17 cellular contexts compared by ENCODE assay signal in the genomic region with DNA sequence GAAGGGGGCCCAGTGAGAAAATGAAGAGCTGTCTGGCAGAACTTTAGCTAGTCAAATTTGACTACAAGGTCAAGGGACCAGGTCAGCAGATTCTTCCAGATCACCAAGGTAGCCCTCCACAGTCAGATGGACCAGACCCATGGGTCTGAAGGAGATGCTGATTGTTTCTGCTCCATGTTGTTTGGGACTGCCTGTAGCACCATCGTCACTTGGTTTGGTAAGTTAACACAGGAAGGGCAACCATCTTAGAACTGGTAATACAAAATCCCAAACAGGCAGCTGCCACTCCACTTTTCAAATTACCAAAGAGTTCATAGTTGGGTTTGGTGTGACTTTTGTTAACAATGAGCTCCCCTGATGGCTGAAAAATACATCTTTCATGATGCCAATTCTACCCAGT. TPM values are rescaled to one million over a fixed set of nuclear protein-coding genes. Genes with fewer than 3 reads are reported as not detected.
DNase-seq lines count a peak whose midpoint lies in the region; FAIRE-seq and TF ChIP-seq lines count a peak whose summit lies in the region.
"Had no signal": no experiment of that assay in that cellular context is flagged by ENCODE, and none has a peak within 500 bp of the region (broad histone marks: within the 10 kb centered on the region; RNA-seq: fewer than 3 reads in every experiment).

No MANE protein-coding gene starts in this region.

- H3K36me3 Mint-ChIP-seq in T-helper 2 cell treated with Interferon-gamma antibody and Interleukin-4, amounts not matched to agents 5 μg/mL and 100 μg/mL, for 36 hours (ENCODE audit: low read depth), result peaks cover 85% of the 10 kb centered on the region
- no peaks in the 10 kb centered on the region for H3K36me3 Mint-ChIP-seq in Calu3 (ENCODE audit: insufficient read depth, unreplicated experiment)

- H4K20me1 ChIP-seq in OCI-LY7 (ENCODE audit: insufficient read depth, low read length), result peaks cover 33% of the 10 kb centered on the region

- H3K4me3 ChIP-seq in OCI-LY7 (ENCODE audit: low read depth, low read length, poor library complexity, severe bottlenecking) (peak overlapping the region; percentile 83), spleen (no peak overlapping the region)
- H3K4me3 ChIP-seq in effector memory CD4-positive, alpha-beta T cell (ENCODE audit: insufficient read depth, low read depth, low read length, poor library complexity, severe bottlenecking), result peak overlapping the region; percentile 100

- H3K4me1 Mint-ChIP-seq in T-helper 2 cell treated with Interferon-gamma antibody and Interleukin-4, amounts not matched to agents 5 μg/mL and 100 μg/mL, for 36 hours (ENCODE audit: low read depth), result peaks cover 88% of the 10 kb centered on the region
- peaks cover 10% of the 10 kb centered on the region for H3K4me1 Mint-ChIP-seq in Calu3 (ENCODE audit: low read depth, unreplicated experiment)

- no peak for DNase-seq in T-helper 2 cell treated with Interferon-gamma antibody and Interleukin-4, amounts not matched to agents 5 μg/mL and 100 μg/mL, for 36 hours (ENCODE audit: low spot score)
- DNase-seq in T-helper 2 cell (no peak), OCI-LY7 (ENCODE audit: low spot score) (no peak), spleen (no peak), RCC 7860 (ENCODE audit: low spot score) (no peak), Calu3 (no peak), putamen (ENCODE audit: low spot score) (no peak)
- no peak for DNase-seq in effector memory CD4-positive, alpha-beta T cell
- DNase-seq: 8988T; activated CD8-positive, alpha-beta memory T cell treated with anti-CD3 and anti-CD28 coated beads, Interleukin-2, amount 50 U/mL, for 4 hours; anterior cingulate cortex; glutamatergic neuron; NCI-H2171 treated with DMSO at 0.1 percent for 48 hours; occipital lobe had no signal

- TF ChIP-seq POLR2A in spleen (IDR thresholded peaks at IDR 0.05), result no peak

- no TSS peak for BruUV-seq in OCI-LY7 (replicated peaks; lab: Mats Ljungman, UMichigan)
- no TSS peak for BruUV-seq in Calu3 (replicated peaks; lab: Mats Ljungman, UMichigan)

- H3K9me3 ChIP-seq in OCI-LY7 (ENCODE audit: low read length) (no peaks in the 10 kb centered on the region), spleen (no peaks in the 10 kb centered on the region)
- no peaks in the 10 kb centered on the region for H3K9me3 ChIP-seq in effector memory CD4-positive, alpha-beta T cell (ENCODE audit: control insufficient read depth, low read length)

- H3K9me3 Mint-ChIP-seq in T-helper 2 cell treated with Interferon-gamma antibody and Interleukin-4, amounts not matched to agents 5 μg/mL and 100 μg/mL, for 36 hours, result no peaks in the 10 kb centered on the region
- H3K9me3 Mint-ChIP-seq in Calu3 (ENCODE audit: low read depth, unreplicated experiment), result no peaks in the 10 kb centered on the region
- H3K9me3 Mint-ChIP-seq: CD14-positive monocyte had no signal

- WGBS in spleen, 5 donors, result 70 to 85% (median 74%) methylated on average over 1 of the region's 1 CpG

- no peak for TF ChIP-seq CTCF in OCI-LY7 (conservative IDR thresholded peaks at IDR 0.05; ENCODE audit: low read length)
- TF ChIP-seq CTCF in spleen (IDR thresholded peaks at IDR 0.05 in 8 of 11, conservative IDR thresholded peaks at IDR 0.05 in 3 of 11), result no peak
- no peak for TF ChIP-seq CTCF in Calu3 (IDR thresholded peaks at IDR 0.05; ENCODE audit: unreplicated experiment)

- H3K9me2 ChIP-seq in OCI-LY7 (ENCODE audit: insufficient read depth, low read length), result no peaks in the 10 kb centered on the region

- peaks cover 99% of the 10 kb centered on the region for H3K4me1 ChIP-seq in OCI-LY7 (ENCODE audit: insufficient read depth, low read length, poor library complexity, severe bottlenecking)
- H3K4me1 ChIP-seq in effector memory CD4-positive, alpha-beta T cell (ENCODE audit: control insufficient read depth, insufficient read depth, low read length, poor library complexity, severe bottlenecking), result peaks cover 53% of the 10 kb centered on the region
- H3K4me1 ChIP-seq in spleen, result peaks cover 68 to 100% (median 100%) of the 10 kb centered on the region in 6 donors

- peak overlapping the region; percentile 81 for H3K4me3 Mint-ChIP-seq in T-helper 2 cell treated with Interferon-gamma antibody and Interleukin-4, amounts not matched to agents 5 μg/mL and 100 μg/mL, for 36 hours
- no peak overlapping the region for H3K4me3 Mint-ChIP-seq in Calu3 (ENCODE audit: low read depth, unreplicated experiment)
- H3K4me3 Mint-ChIP-seq: CD14-positive monocyte had no signal

- intact Hi-C loops in OCI-LY7 (cut with micrococcal nuclease; ENCODE audit: unreplicated experiment), result loop anchor here (10.0 kb wide), 1 partner anchor 205 kb away; no protein-coding TSS in a partner anchor
- intact Hi-C loops in spleen (cut with DNase I; ENCODE audit: low total_unique reads), result loop anchor here (5.0 to 10.0 kb wide), 2 partner anchors 75 to 97 kb away; no protein-coding TSS in a partner anchor
- intact Hi-C loops in Calu3 (cut with micrococcal nuclease; ENCODE audit: unreplicated experiment), result no loop called here

- CTCF ChIA-PET in OCI-LY7 (lab: Charles Lee; ENCODE audit: unreplicated experiment), result interaction anchor here (0.6 to 1.2 kb wide), 2 partner anchors 15 to 74 kb away, joined by 3 to 4 read pairs; no protein-coding TSS in a partner anchor
- CTCF ChIA-PET in Calu3 (lab: Charles Lee), result interaction anchor here (1.3 kb wide), 1 partner anchor 10 kb away, joined by 3 read pairs; no protein-coding TSS in a partner anchor

- H2AFZ ChIP-seq in OCI-LY7 (ENCODE audit: low read length), result no peak overlapping the region

- H3K27ac ChIP-seq in OCI-LY7 (ENCODE audit: low read depth, low read length, poor library complexity, severe bottlenecking) (no peak overlapping the region), spleen (peak overlapping the region in 7 of 8 donors; percentile 5 to 97 (median 59))
- H3K27ac ChIP-seq in effector memory CD4-positive, alpha-beta T cell (ENCODE audit: insufficient read depth, low read length, poor library complexity, severe bottlenecking), result peak overlapping the region; percentile 93
- H3K27ac ChIP-seq: epithelial cell of prostate had no signal

- FAIRE-seq in RCC 7860 (lab: Jason Lieb, UNC), result no peak
- FAIRE-seq: islet of Langerhans had no signal

- peaks cover 100% of the 10 kb centered on the region for H3K36me3 ChIP-seq in OCI-LY7 (ENCODE audit: insufficient read depth, low read length)
- peaks cover 40% of the 10 kb centered on the region for H3K36me3 ChIP-seq in effector memory CD4-positive, alpha-beta T cell (ENCODE audit: control insufficient read depth, insufficient read depth, low read length)
- peaks cover 0 to 74% (median 7%) of the 10 kb centered on the region in 6 donors for H3K36me3 ChIP-seq in spleen

- H3K27me3 Mint-ChIP-seq in T-helper 2 cell treated with Interferon-gamma antibody and Interleukin-4, amounts not matched to agents 5 μg/mL and 100 μg/mL, for 36 hours (ENCODE audit: low read depth), result no peaks in the 10 kb centered on the region
- no peaks in the 10 kb centered on the region for H3K27me3 Mint-ChIP-seq in Calu3 (ENCODE audit: unreplicated experiment)

- H3K27ac Mint-ChIP-seq in T-helper 2 cell treated with Interferon-gamma antibody and Interleukin-4, amounts not matched to agents 5 μg/mL and 100 μg/mL, for 36 hours, result peak overlapping the region; percentile 57
- H3K27ac Mint-ChIP-seq in Calu3 (ENCODE audit: unreplicated experiment), result no peak overlapping the region

- POLR2A ChIA-PET in OCI-LY7 (lab: Charles Lee), result interaction anchor here (0.7 to 3.7 kb wide), 9 partner anchors 10 to 153 kb away, joined by 3 to 20 read pairs (median 4); a partner anchor contains a TSS

- peaks cover 100% of the 10 kb centered on the region for H3K79me2 ChIP-seq in OCI-LY7 (ENCODE audit: insufficient read depth, low read depth, low read length)

- no peaks in the 10 kb centered on the region for H3K27me3 ChIP-seq in effector memory CD4-positive, alpha-beta T cell (replicated peaks; ENCODE audit: control insufficient read depth, insufficient read depth, low read length, poor library complexity, severe bottlenecking)
- H3K27me3 ChIP-seq in spleen (replicated peaks in 1 of 7), result no peaks in the 10 kb centered on the region

- H3K4me2 ChIP-seq in OCI-LY7 (ENCODE audit: low read length), result peak overlapping the region; percentile 85

RNA-seq across cellular contexts. Expression of a gene that starts 9.0 kb away (rescaled TPM):
- 17.8 and 20.5 TPM in 2 replicates for total RNA-seq in OCI-LY7 (2014; rRNA removed; shearing (Covaris generic))
- 33.3 and 33.4 TPM in 2 replicates for total RNA-seq in OCI-LY7 (2022)
- total RNA-seq in spleen, result 10 to 100 TPM; 51.1 to 74.6 (median 68.2) TPM
- 10 to 100 TPM in 2 of 3 donors, 1 to 10 TPM in 1; 8.5 to 24.4 (median 11.8) TPM for polyA plus RNA-seq in spleen
- total RNA-seq in Calu3 (2022), result 9.8 and 11.8 TPM in 2 replicates

Comparison
In these comparisons a context has a peak if more than half of its experiments do, and no peak if none do; other contexts are left out.
1. H3K4me3 ChIP-seq: peak in OCI-LY7 (single experiment) and effector memory CD4-positive, alpha-beta T cell (single experiment); none in spleen (0 of 8).